1 cellular context compared by ENCODE assay signal in the genomic region with DNA sequence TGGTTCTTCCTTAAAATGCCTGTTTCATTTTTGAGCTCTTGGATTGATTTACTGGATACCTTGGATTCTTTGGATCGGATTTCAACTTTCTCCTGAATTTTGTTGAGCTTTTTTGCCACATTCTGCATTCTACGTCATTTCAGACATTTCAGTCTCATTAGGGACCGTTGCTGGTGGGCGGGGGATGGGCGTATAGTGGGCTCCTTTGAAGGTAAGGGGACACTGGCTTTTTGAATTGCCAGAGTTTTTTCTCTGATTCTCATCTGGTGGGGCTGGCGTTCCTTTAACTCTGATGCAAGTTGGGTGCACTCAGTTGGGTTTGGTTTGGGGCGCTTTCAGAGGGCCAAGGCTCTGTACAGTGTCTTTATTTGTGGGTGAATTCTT.
TF ChIP-seq lines count a peak whose summit lies in the region.

No MANE protein-coding gene starts in this region.

TF ChIP-seq in HCT116, 20 proteins besides CTCF, POLR2A, EP300 and RAD21 (continued from another document):
- TF ChIP-seq, protein P1, sequence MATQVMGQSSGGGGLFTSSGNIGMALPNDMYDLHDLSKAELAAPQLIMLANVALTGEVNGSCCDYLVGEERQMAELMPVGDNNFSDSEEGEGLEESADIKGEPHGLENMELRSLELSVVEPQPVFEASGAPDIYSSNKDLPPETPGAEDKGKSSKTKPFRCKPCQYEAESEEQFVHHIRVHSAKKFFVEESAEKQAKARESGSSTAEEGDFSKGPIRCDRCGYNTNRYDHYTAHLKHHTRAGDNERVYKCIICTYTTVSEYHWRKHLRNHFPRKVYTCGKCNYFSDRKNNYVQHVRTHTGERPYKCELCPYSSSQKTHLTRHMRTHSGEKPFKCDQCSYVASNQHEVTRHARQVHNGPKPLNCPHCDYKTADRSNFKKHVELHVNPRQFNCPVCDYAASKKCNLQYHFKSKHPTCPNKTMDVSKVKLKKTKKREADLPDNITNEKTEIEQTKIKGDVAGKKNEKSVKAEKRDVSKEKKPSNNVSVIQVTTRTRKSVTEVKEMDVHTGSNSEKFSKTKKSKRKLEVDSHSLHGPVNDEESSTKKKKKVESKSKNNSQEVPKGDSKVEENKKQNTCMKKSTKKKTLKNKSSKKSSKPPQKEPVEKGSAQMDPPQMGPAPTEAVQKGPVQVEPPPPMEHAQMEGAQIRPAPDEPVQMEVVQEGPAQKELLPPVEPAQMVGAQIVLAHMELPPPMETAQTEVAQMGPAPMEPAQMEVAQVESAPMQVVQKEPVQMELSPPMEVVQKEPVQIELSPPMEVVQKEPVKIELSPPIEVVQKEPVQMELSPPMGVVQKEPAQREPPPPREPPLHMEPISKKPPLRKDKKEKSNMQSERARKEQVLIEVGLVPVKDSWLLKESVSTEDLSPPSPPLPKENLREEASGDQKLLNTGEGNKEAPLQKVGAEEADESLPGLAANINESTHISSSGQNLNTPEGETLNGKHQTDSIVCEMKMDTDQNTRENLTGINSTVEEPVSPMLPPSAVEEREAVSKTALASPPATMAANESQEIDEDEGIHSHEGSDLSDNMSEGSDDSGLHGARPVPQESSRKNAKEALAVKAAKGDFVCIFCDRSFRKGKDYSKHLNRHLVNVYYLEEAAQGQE (IDR thresholded peaks at IDR 0.05; ENCODE audit: low read depth), result no peak
